28 cellular contexts compared by ENCODE assay signal in genomic region chr11:108370990-108371389, GRCh38.
"Had no signal": no experiment of that assay in that cellular context is flagged by ENCODE, and none has a peak within 500 bp of the region (broad histone marks: within the 10 kb centered on the region; RNA-seq: fewer than 3 reads in every experiment).

No MANE protein-coding gene starts in this region.

- FAIRE-seq: K562 had no signal

- H3K4me2 ChIP-seq: SK-N-SH had no signal

- H3K36me3 ChIP-seq: SJCRH30 had no signal

- H3K9me3 ChIP-seq: ascending aorta, body of pancreas, SJCRH30, SK-N-SH had no signal

- DNase-seq: activated CD4-positive, alpha-beta T cell treated with anti-CD3 and anti-CD28 coated beads for 36 hours; activated CD4-positive, alpha-beta T cell treated with anti-CD3 and anti-CD28 coated beads, Interleukin-2, amount 50 U/mL, for 1 hour; activated CD8-positive, alpha-beta memory T cell treated with anti-CD3 and anti-CD28 coated beads, Interleukin-2, amount 50 U/mL, for 4 hours; activated CD8-positive, alpha-beta T cell treated with anti-CD3 and anti-CD28 coated beads for 36 hours; activated effector memory CD4-positive, alpha-beta T cell treated with Interleukin-2 at 50 U/mL for 16 hours; activated naive CD4-positive, alpha-beta T cell; activated naive CD8-positive, alpha-beta T cell treated with anti-CD3 and anti-CD28 coated beads, Interleukin-2, amount 10 ng/mL, durations not matched to agents 7 days and 5 days; activated T-cell treated with anti-CD3 and anti-CD28 coated beads, Interleukin-2, amount 50 U/mL, for 1 hour; amniotic stem cell; body of pancreas; MM.1S; NCI-H1105; NCI-H1436; NCI-H1694 treated with DMSO at 0.1 percent for 48 hours; NCI-H2029 treated with DMSO at 0.1 percent for 48 hours; NCI-H345; NCI-H510A; NCI-H526 treated with DMSO at 0.1 percent for 48 hours; NCI-H82; Right ventricle myocardium superior; SJCRH30; SK-N-SH; T-helper 1 cell; WERI-Rb-1 had no signal

- H3K9ac ChIP-seq: SK-N-SH had no signal

- H3K27ac ChIP-seq: ascending aorta, body of pancreas, RWPE1, SJCRH30, WERI-Rb-1 had no signal

- H3K4me3 ChIP-seq: ascending aorta, body of pancreas, K562, SJCRH30 had no signal

- ATAC-seq: activated CD4-positive, alpha-beta T cell treated with anti-CD3 and anti-CD28 coated beads for 36 hours; activated CD8-positive, alpha-beta T cell treated with anti-CD3 and anti-CD28 coated beads for 36 hours; body of pancreas; K562; Panc1 had no signal

- H3K9me2 ChIP-seq: SK-N-SH had no signal

- H3K4me1 ChIP-seq: ascending aorta, body of pancreas, SJCRH30 had no signal

- H3K27me3 ChIP-seq: ascending aorta, body of pancreas, SJCRH30 had no signal
